In the genomic region with DNA sequence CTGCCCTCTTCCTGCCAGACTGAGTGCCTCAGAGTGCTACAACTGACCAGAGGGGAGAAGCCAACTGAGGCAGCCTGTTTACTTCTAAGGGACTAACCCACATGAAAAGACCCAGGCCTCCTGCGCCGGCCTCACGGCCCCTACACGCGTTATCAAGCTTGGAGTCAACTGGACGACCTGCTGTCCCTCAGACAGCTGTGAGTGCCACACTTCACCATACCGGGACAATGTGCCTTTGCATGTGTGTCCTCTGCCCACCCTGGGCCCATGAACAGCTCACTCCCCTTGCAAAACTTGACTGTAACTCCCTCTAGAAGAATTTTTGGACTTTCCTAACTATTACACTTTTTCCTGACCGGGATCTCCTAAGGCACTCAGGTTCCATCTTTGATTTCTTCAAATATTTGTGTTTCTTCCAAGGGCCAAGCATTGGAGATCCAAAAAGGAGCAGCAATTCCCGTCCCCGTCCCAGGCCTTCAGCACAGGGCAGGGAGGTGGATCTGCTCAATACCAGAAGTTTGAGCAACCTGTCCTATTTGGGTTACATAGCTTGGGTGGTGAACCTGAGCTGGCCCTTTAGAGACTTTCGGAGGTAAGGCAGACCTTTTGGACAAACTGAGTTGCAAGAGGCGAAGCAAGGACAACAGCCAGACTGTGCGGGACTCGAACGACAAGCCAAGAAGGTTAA, we compare ENCODE assay signal across 8 cellular contexts. TPM values are rescaled to one million over a fixed set of nuclear protein-coding genes. Genes with fewer than 3 reads are reported as not detected.
DNase-seq lines count a peak whose midpoint lies in the region; ATAC-seq and TF ChIP-seq lines count a peak whose summit lies in the region.

No MANE protein-coding gene starts in this region.

- no peaks in the 10 kb centered on the region for H4K20me1 ChIP-seq in mammary epithelial cell (ENCODE audit: insufficient read depth, low read length)

- DNase-seq in G401 (ENCODE audit: low spot score) (peak; percentile 35), NOMO-1 treated with DMSO at 0.1 percent for 48 hours (lab: John Stamatoyannopoulos, UW; ENCODE audit: unreplicated experiment) (peak; percentile 41), mammary epithelial cell (no peak), nephron progenitor cell (peak; percentile 41)
- no peak for DNase-seq in activated CD4-positive, CD25-positive, alpha-beta regulatory T cell (lab: John Stamatoyannopoulos, UW)

- no TSS peak for BruUV-seq in mammary epithelial cell (replicated peaks; lab: Mats Ljungman, UMichigan)

- peaks cover 7% of the 10 kb centered on the region for H3K36me3 ChIP-seq in mammary epithelial cell (ENCODE audit: insufficient read depth, low read length)

- peaks cover 24% of the 10 kb centered on the region for H3K36me3 Mint-ChIP-seq in nephron progenitor cell (ENCODE audit: low read depth)

- H3K27ac ChIP-seq in mammary epithelial cell (ENCODE audit: insufficient read depth, low read depth, low read length), result no peak overlapping the region

- no peak for TF ChIP-seq CTCF in mammary epithelial cell (conservative IDR thresholded peaks at IDR 0.05 in 1 of 2, IDR thresholded peaks at IDR 0.05 in 1 of 2; ENCODE audit: extremely low read depth in 1 of 2, insufficient read depth in 1 of 2, low read depth in 1 of 2, low read length in 2 of 2)
- TF ChIP-seq CTCF in nephron progenitor cell (IDR thresholded peaks at IDR 0.05), result no peak

- H3K9me3 ChIP-seq in mammary epithelial cell (replicated peaks; ENCODE audit: insufficient read depth, low read length), result no peaks in the 10 kb centered on the region

- peak overlapping the region; percentile 84 for H3K4me3 Mint-ChIP-seq in nephron progenitor cell

- 75% methylated on average over 15 of the region's 15 CpGs for WGBS in mammary epithelial cell (ENCODE audit: low coverage, missing lambda C conversion rate)

- H3K9me3 Mint-ChIP-seq in nephron progenitor cell, result no peaks in the 10 kb centered on the region

- no peak overlapping the region for H2AFZ ChIP-seq in mammary epithelial cell (ENCODE audit: low read depth, low read length)

- H3K9ac ChIP-seq in mammary epithelial cell (ENCODE audit: insufficient read depth, low read length), result peak overlapping the region; percentile 74

- peaks cover 6% of the 10 kb centered on the region for H3K27me3 Mint-ChIP-seq in nephron progenitor cell (ENCODE audit: low read depth, poor library complexity)

- peak overlapping the region; percentile 60 to 89 (median 64) for H3K4me3 ChIP-seq in mammary epithelial cell (replicated peaks in 1 of 3; ENCODE audit: insufficient read depth in 1 of 3, low read depth in 2 of 3, low read length in 3 of 3)

- peaks cover 67% of the 10 kb centered on the region for H3K79me2 ChIP-seq in mammary epithelial cell (ENCODE audit: insufficient read depth, low read length)

- dilution Hi-C loops in mammary epithelial cell (cut with HindIII; ENCODE audit: low sequenced_read_pairs), result no loop called here

- in situ Hi-C loops in G401 (cut with HindIII; ENCODE audit: low sequenced_read_pairs) (no loop called here), mammary epithelial cell (cut with MboI; ENCODE audit: low sequenced_read_pairs in 2 of 2) (no loop called here)

- H3K4me1 ChIP-seq in mammary epithelial cell (ENCODE audit: insufficient read depth, low read length), result peaks cover 15% of the 10 kb centered on the region

- intact Hi-C loops in mammary epithelial cell (cut with micrococcal nuclease), result loop anchor here (2.0 kb wide), 1 partner anchor 25 kb away; no protein-coding TSS in a partner anchor

- CTCF ChIA-PET in mammary epithelial cell (lab: Charles Lee; ENCODE audit: low non-redundant PET), result no interaction called here

- ATAC-seq in HG03095 (IDR thresholded peaks at IDR 0.05; ENCODE audit: unreplicated experiment), result no peak
- no peak for ATAC-seq in GM21786 (IDR thresholded peaks at IDR 0.05; ENCODE audit: unreplicated experiment)
- no peak for ATAC-seq in HG03571 (IDR thresholded peaks at IDR 0.05; ENCODE audit: unreplicated experiment)

- H3K4me1 Mint-ChIP-seq in nephron progenitor cell, result peaks cover 58% of the 10 kb centered on the region

- H3K27me3 ChIP-seq in mammary epithelial cell (ENCODE audit: insufficient read depth, low read length), result no peaks in the 10 kb centered on the region

- H3K27ac Mint-ChIP-seq in nephron progenitor cell, result peak overlapping the region; percentile 99

- peak overlapping the region; percentile 91 for H3K4me2 ChIP-seq in mammary epithelial cell (ENCODE audit: insufficient read depth, low read depth, low read length)

RNA-seq across cellular contexts. Expression of gene NOP14, which starts 1.7 kb away (rescaled TPM):
- 25.8 and 55.4 TPM in 2 replicates for total RNA-seq in G401 (2014; rRNA removed; shearing (Covaris generic))
- 10 to 100 TPM; 22.8 to 40.0 TPM for total RNA-seq in mammary epithelial cell
- polyA plus RNA-seq in mammary epithelial cell, result 16.1 TPM
- polyA minus RNA-seq in mammary epithelial cell, result 37.5 TPM

RNA-seq across cellular contexts. Expression of gene GRK4, which starts 1.8 kb away (rescaled TPM):
- 2.0 and 4.2 TPM in 2 replicates for total RNA-seq in G401 (2014; rRNA removed; shearing (Covaris generic))
- 1 to 10 TPM; 5.4 to 6.8 TPM for total RNA-seq in mammary epithelial cell
- 2.1 TPM for polyA plus RNA-seq in mammary epithelial cell
- polyA minus RNA-seq in mammary epithelial cell, result not detected

Comparison
In these comparisons a context has a peak if more than half of its experiments do, and no peak if none do; other contexts are left out.
1. DNase-seq: peak in G401 (single experiment), NOMO-1 treated with DMSO at 0.1 percent for 48 hours (single experiment) and nephron progenitor cell (single experiment); none in mammary epithelial cell (single experiment) and activated CD4-positive, CD25-positive, alpha-beta regulatory T cell (0 of 4).